In genomic region chr10:31242902-31243301, GRCh38 we compare ENCODE assay signal across 10 cellular contexts.
DNase-seq lines count a peak whose midpoint lies in the region; FAIRE-seq and TF ChIP-seq lines count a peak whose summit lies in the region.
"Had no signal": no experiment of that assay in that cellular context is flagged by ENCODE, and none has a peak within 500 bp of the region (broad histone marks: within the 10 kb centered on the region; RNA-seq: fewer than 3 reads in every experiment).

No MANE protein-coding gene starts in this region.

- WGBS in hepatocyte (ENCODE audit: low lambda C conversion rate, missing lambda C conversion rate), result 46% methylated on average over 1 of the region's 1 CpG
- WGBS in small intestine, 3 donors, result 48 to 57% (median 50%) methylated on average over 1 of the region's 1 CpG

- no peak overlapping the region for H3K4me2 ChIP-seq in hepatocyte
- H3K4me2 ChIP-seq: KMS-11 had no signal

- H2AFZ ChIP-seq in hepatocyte, result no peak overlapping the region

- peak; percentile 79 for DNase-seq in GM03348 (ENCODE audit: low spot score)
- DNase-seq in Kasumi-1 (lab: John Stamatoyannopoulos, UW), result peak; percentile 94 to 96
- DNase-seq in activated CD8-positive, alpha-beta memory T cell treated with anti-CD3 and anti-CD28 coated beads for 48 hours (ENCODE audit: low read depth in 2 of 3, low spot score in 2 of 3), result peak in 2 of 3 experiments; percentile 16 to 29
- peak; percentile 55 for DNase-seq in hepatocyte (ENCODE audit: low spot score)
- peak; percentile 39 to 69 for DNase-seq in stimulated activated CD8-positive, alpha-beta memory T cell treated with anti-CD3 and anti-CD28 coated beads, Interleukin-7, amount 100 ng/mL, for 48 hours (ENCODE audit: extremely low read depth in 1 of 2, low read depth in 1 of 2)
- no peak for DNase-seq in small intestine
- DNase-seq in GM19240 (ENCODE audit: insufficient read length, low spot score), result no peak
- no peak for DNase-seq in middle frontal gyrus (ENCODE audit: extremely low spot score, low spot score)

- FAIRE-seq in small intestine (lab: Jason Lieb, UNC), result no peak
- FAIRE-seq: keratinocyte had no signal

- H3K27me3 ChIP-seq in hepatocyte, result no peaks in the 10 kb centered on the region
- no peaks in the 10 kb centered on the region for H3K27me3 ChIP-seq in small intestine (ENCODE audit: control insufficient read depth in 2 of 2, insufficient read depth in 2 of 2, low read length in 2 of 2)

- H3K36me3 ChIP-seq in hepatocyte (replicated peaks; ENCODE audit: insufficient read depth, low read depth), result no peaks in the 10 kb centered on the region
- H3K36me3 ChIP-seq in small intestine (ENCODE audit: control insufficient read depth in 2 of 2, insufficient read depth in 2 of 2, low read length in 2 of 2), result no peaks in the 10 kb centered on the region

- no peaks in the 10 kb centered on the region for H3K9me3 ChIP-seq in hepatocyte (ENCODE audit: low read depth)
- no peaks in the 10 kb centered on the region for H3K9me3 ChIP-seq in small intestine (ENCODE audit: control insufficient read depth, low read depth)

- no peaks in the 10 kb centered on the region for H3K79me2 ChIP-seq in hepatocyte

- no peaks in the 10 kb centered on the region for H3K9me2 ChIP-seq in hepatocyte (replicated peaks; ENCODE audit: insufficient read depth)

- H4K20me1 ChIP-seq in hepatocyte (ENCODE audit: insufficient read depth, poor library complexity, severe bottlenecking), result no peaks in the 10 kb centered on the region

- H3K4me3 ChIP-seq in hepatocyte, result no peak overlapping the region
- H3K4me3 ChIP-seq in small intestine (ENCODE audit: low read depth in 1 of 2, low read length in 2 of 2), result no peak overlapping the region

- H3K4me1 ChIP-seq in hepatocyte (ENCODE audit: insufficient read depth), result no peaks in the 10 kb centered on the region
- H3K4me1 ChIP-seq in small intestine (ENCODE audit: control insufficient read depth in 2 of 2, insufficient read depth in 1 of 2, low read depth in 1 of 2, low read length in 1 of 2), result no peaks in the 10 kb centered on the region

- H3K27ac ChIP-seq in hepatocyte (no peak overlapping the region), small intestine (ENCODE audit: low read depth in 1 of 2, low read length in 1 of 2) (no peak overlapping the region)
- H3K27ac ChIP-seq: KMS-11 had no signal

- TF ChIP-seq CTCF in hepatocyte (IDR thresholded peaks at IDR 0.05; ENCODE audit: poor library complexity), result no peak

Comparison
In these comparisons a context has a peak if more than half of its experiments do, and no peak if none do; other contexts are left out.
1. DNase-seq: peak in GM03348 (single experiment), Kasumi-1 (2 of 2), activated CD8-positive, alpha-beta memory T cell treated with anti-CD3 and anti-CD28 coated beads for 48 hours (2 of 3), hepatocyte (single experiment) and stimulated activated CD8-positive, alpha-beta memory T cell treated with anti-CD3 and anti-CD28 coated beads, Interleukin-7, amount 100 ng/mL, for 48 hours (2 of 2); none in small intestine (single experiment), GM19240 (single experiment) and middle frontal gyrus (single experiment).